ENCODE assay signal across 8 cellular contexts in genomic region chr20:61189534-61189933, GRCh38.
"Had no signal": no experiment of that assay in that cellular context is flagged by ENCODE, and none has a peak within 500 bp of the region (broad histone marks: within the 10 kb centered on the region; RNA-seq: fewer than 3 reads in every experiment).

No MANE protein-coding gene starts in this region.

- DNase-seq: GM23248, GOT3, H7, HFFc6, KBM-7 had no signal

- H3K9ac ChIP-seq: GM23248, KMS-11 had no signal

- H3K9me3 ChIP-seq: HAP-1 had no signal

- H2AFZ ChIP-seq: GM23248 had no signal

- H3K4me3 ChIP-seq: GM23248, HAP-1 had no signal

- H3K27ac ChIP-seq: GM23248, KMS-11 had no signal

- ATAC-seq: HCT116 had no signal

- H3K4me1 ChIP-seq: HAP-1 had no signal

- H3K36me3 ChIP-seq: HAP-1 had no signal

- H3K4me2 ChIP-seq: KMS-11 had no signal
